Comparison of ENCODE assay signal across 10 cellular contexts in the genomic region with DNA sequence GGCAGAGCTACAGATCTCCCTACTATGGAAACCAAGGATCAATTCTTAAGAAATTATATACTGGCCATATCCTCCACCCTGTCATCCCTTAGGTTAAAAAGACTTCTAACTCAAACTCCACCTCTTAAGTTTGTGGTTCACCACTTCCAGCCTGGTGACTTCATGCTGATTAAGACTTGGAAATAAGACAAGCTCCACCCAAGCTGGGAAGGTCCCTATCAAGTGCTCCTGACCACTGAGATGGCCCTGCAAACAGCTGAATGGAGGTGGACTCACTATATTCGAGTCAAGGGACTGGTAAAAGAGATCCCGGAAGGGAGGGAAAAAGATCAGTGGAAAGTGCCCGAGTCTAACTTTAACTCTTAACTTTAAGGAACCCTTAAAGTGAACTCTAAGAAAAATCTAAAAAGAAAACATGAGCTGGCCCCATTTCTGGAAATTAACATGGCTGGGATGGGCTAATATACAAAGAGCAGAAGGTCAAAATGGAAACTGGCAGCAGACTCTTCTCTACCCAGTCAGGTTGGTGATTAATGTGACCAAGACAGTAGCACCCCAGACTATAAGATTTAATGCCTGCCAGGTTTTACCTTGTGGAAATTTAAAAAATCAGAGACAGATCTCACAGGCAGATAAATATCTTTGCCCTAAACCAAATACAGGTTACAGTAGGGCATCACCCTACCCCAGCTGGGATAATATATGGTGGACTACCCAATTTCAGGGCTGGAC. TPM values are rescaled to one million over a fixed set of nuclear protein-coding genes. Genes with fewer than 3 reads are reported as not detected.
DNase-seq lines count a peak whose midpoint lies in the region; ATAC-seq and TF ChIP-seq lines count a peak whose summit lies in the region.
"Had no signal": no experiment of that assay in that cellular context is flagged by ENCODE, and none has a peak within 500 bp of the region (broad histone marks: within the 10 kb centered on the region; RNA-seq: fewer than 3 reads in every experiment).

No MANE protein-coding gene starts in this region.

- no TSS peak for BruUV-seq in MCF 10A (replicated peaks; lab: Mats Ljungman, UMichigan)

- POLR2A ChIA-PET in MCF 10A (lab: Yijun Ruan, JAX) = interaction anchor here (0.6 to 1.2 kb wide), 4 partner anchors 44 to 137 kb away, joined by 3 to 6 read pairs (median 4); a partner anchor contains a TSS

- no peak for ATAC-seq in HG02763 (IDR thresholded peaks at IDR 0.05; ENCODE audit: unreplicated experiment)

- no peak for TF ChIP-seq POLR2A in breast epithelium (IDR thresholded peaks at IDR 0.05)

- H3K9me3 Mint-ChIP-seq in MCF 10A (ENCODE audit: unreplicated experiment) (no peaks in the 10 kb centered on the region), type B pancreatic cell (peaks cover 4% of the 10 kb centered on the region)
- H3K9me3 Mint-ChIP-seq in dendritic cell treated with granulocyte-macrophage colony-stimulating factor and Interleukin-4, amounts not matched to agents 40 ng/mL and 50 ng/mL, for 4 days = no peaks in the 10 kb centered on the region

- CTCF ChIA-PET in MCF 10A (lab: Yijun Ruan, JAX) = interaction anchor here (0.6 to 1.6 kb wide), 5 partner anchors 17 to 146 kb away, joined by 3 to 4 read pairs (median 3); a partner anchor contains a TSS

- H3K4me3 ChIP-seq in breast epithelium = no peak overlapping the region
- H3K4me3 ChIP-seq: sigmoid colon had no signal

- H3K9me3 ChIP-seq in breast epithelium = no peaks in the 10 kb centered on the region

- H3K27me3 ChIP-seq in breast epithelium = no peaks in the 10 kb centered on the region
- H3K27me3 ChIP-seq: sigmoid colon had no signal

- H3K4me1 Mint-ChIP-seq in MCF 10A (ENCODE audit: insufficient read depth, unreplicated experiment) (peaks cover 29% of the 10 kb centered on the region), type B pancreatic cell (ENCODE audit: unreplicated experiment) (peaks cover 25% of the 10 kb centered on the region)
- peaks cover 97% of the 10 kb centered on the region for H3K4me1 Mint-ChIP-seq in dendritic cell treated with granulocyte-macrophage colony-stimulating factor and Interleukin-4, amounts not matched to agents 40 ng/mL and 50 ng/mL, for 4 days (ENCODE audit: low read depth)

- intact Hi-C loops in MCF 10A (cut with micrococcal nuclease) (no loop called here), breast epithelium (cut with DNase I; ENCODE audit: low total_unique reads) (no loop called here)
- intact Hi-C loops in dendritic cell treated with granulocyte-macrophage colony-stimulating factor and Interleukin-4, amounts not matched to agents 40 ng/mL and 50 ng/mL, for 4 days (cut with micrococcal nuclease) = loop anchor here (5.0 kb wide), 2 partner anchors 35 to 45 kb away; no protein-coding TSS in a partner anchor

- TF ChIP-seq CTCF in MCF 10A (IDR thresholded peaks at IDR 0.05; ENCODE audit: unreplicated experiment) (no peak), breast epithelium (IDR thresholded peaks at IDR 0.05) (no peak), type B pancreatic cell (conservative IDR thresholded peaks at IDR 0.05) (no peak), GM13976 (IDR thresholded peaks at IDR 0.05; ENCODE audit: borderline replicate concordance, control extremely low read depth, extremely low read depth, insufficient read depth, missing control alignments) (no peak)

- H3K36me3 Mint-ChIP-seq in MCF 10A (ENCODE audit: insufficient read depth, unreplicated experiment) = no peaks in the 10 kb centered on the region
- H3K36me3 Mint-ChIP-seq in dendritic cell treated with granulocyte-macrophage colony-stimulating factor and Interleukin-4, amounts not matched to agents 40 ng/mL and 50 ng/mL, for 4 days (ENCODE audit: low read depth) = no peaks in the 10 kb centered on the region
- peaks cover 3% of the 10 kb centered on the region for H3K36me3 Mint-ChIP-seq in type B pancreatic cell

- H3K27me3 Mint-ChIP-seq in MCF 10A (ENCODE audit: insufficient read depth, unreplicated experiment) = no peaks in the 10 kb centered on the region
- H3K27me3 Mint-ChIP-seq in dendritic cell treated with granulocyte-macrophage colony-stimulating factor and Interleukin-4, amounts not matched to agents 40 ng/mL and 50 ng/mL, for 4 days = peaks cover 3% of the 10 kb centered on the region
- H3K27me3 Mint-ChIP-seq in type B pancreatic cell = no peaks in the 10 kb centered on the region

- H3K4me3 Mint-ChIP-seq in MCF 10A (ENCODE audit: unreplicated experiment) (no peak overlapping the region), type B pancreatic cell (no peak overlapping the region)
- H3K4me3 Mint-ChIP-seq in dendritic cell treated with granulocyte-macrophage colony-stimulating factor and Interleukin-4, amounts not matched to agents 40 ng/mL and 50 ng/mL, for 4 days = peak overlapping the region; percentile 39

- no peak overlapping the region for H3K27ac Mint-ChIP-seq in MCF 10A (ENCODE audit: low read depth, unreplicated experiment)
- H3K27ac Mint-ChIP-seq in dendritic cell treated with granulocyte-macrophage colony-stimulating factor and Interleukin-4, amounts not matched to agents 40 ng/mL and 50 ng/mL, for 4 days = peak overlapping the region; percentile 87
- H3K27ac Mint-ChIP-seq in type B pancreatic cell = no peak overlapping the region

- no peak overlapping the region for H3K27ac ChIP-seq in breast epithelium
- H3K27ac ChIP-seq: sigmoid colon had no signal

- DNase-seq in MCF 10A (ENCODE audit: unreplicated experiment) = peak; percentile 49
- no peak for DNase-seq in breast epithelium (ENCODE audit: low spot score in 2 of 2)
- DNase-seq in SKM-1 treated with dmso at 0.1 percent for 144 hours (lab: John Stamatoyannopoulos, UW; ENCODE audit: unreplicated experiment) = peak; percentile 47
- DNase-seq in type B pancreatic cell (ENCODE audit: extremely low spot score, unreplicated experiment) = peak; percentile 7
- DNase-seq in NCI-H526 treated with DMSO at 0.1 percent for 48 hours (lab: John Stamatoyannopoulos, UW) = no peak
- no peak for DNase-seq in GM13976 (ENCODE audit: low spot score)
- DNase-seq: DMS79, sigmoid colon had no signal

- no peaks in the 10 kb centered on the region for H3K36me3 ChIP-seq in breast epithelium
- H3K36me3 ChIP-seq: sigmoid colon had no signal

- no peaks in the 10 kb centered on the region for H3K4me1 ChIP-seq in breast epithelium

- in situ Hi-C loops in GM13976 (cut with MboI; ENCODE audit: low sequenced_read_pairs, unreplicated experiment) = no loop called here

RNA-seq across cellular contexts. Expression of a gene that starts 43.9 kb away (rescaled TPM):
- total RNA-seq in MCF 10A (2022) = 20.3 and 25.1 TPM in 2 replicates
- 10 to 100 TPM; 17.3 to 19.0 (median 18.9) TPM for total RNA-seq in breast epithelium
- 19.1 and 23.6 TPM in 2 replicates for total RNA-seq in type B pancreatic cell (ENCODE audit: low replicate concordance)

Comparison
In these comparisons a context has a peak if more than half of its experiments do, and no peak if none do; other contexts are left out.
1. DNase-seq: peak in MCF 10A (single experiment), SKM-1 treated with dmso at 0.1 percent for 144 hours (single experiment) and type B pancreatic cell (single experiment); none in breast epithelium (0 of 2), NCI-H526 treated with DMSO at 0.1 percent for 48 hours (single experiment) and GM13976 (single experiment).